In the genomic region with DNA sequence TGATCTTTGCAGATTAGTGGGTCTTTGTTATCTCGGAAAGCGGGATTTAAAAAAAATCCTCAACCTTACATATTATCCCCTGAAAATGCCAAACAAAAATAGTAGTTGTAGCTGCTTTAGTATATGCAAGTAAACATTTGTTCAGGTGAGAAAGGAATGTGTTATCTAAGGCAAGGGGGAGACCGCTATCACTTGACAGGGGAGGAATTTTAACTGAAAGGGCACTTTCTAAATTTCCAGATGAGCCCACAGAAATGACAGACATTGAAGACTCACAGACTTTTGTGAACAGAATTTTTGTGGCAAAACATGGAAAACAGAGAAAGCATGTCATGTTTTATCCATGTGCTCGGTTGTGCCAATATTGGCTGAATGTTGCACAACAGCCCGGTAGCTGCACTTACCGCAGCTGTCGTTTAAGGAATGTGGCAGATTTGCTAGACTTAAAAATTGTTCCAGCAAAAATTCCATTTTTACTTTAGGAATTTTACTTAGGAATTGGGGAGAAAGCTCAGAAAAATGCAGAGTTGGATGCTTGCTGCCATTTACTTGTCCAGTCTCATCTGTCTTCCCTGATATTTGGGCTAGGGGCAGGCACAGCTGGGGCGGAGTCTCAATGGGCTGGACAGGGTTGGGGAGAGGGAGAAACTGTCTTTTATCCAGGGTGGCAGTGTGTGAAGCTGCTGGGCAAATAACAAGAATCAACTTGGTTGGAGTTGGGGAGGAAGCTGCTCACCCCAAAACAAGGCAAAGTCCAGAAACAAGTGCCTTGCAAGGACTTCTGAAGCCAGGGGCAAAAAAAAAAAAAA, we compare ENCODE assay signal across 12 cellular contexts.
DNase-seq lines count a peak whose midpoint lies in the region; ATAC-seq, FAIRE-seq and TF ChIP-seq lines count a peak whose summit lies in the region.
"Had no signal": no experiment of that assay in that cellular context is flagged by ENCODE, and none has a peak within 500 bp of the region (broad histone marks: within the 10 kb centered on the region; RNA-seq: fewer than 3 reads in every experiment).

No MANE protein-coding gene starts in this region.

- peak; percentile 41 for FAIRE-seq in colon (lab: Jason Lieb, UNC)
- FAIRE-seq: endothelial cell of umbilical vein had no signal

- no peaks in the 10 kb centered on the region for H3K36me3 ChIP-seq in right atrium auricular region
- no peaks in the 10 kb centered on the region for H3K36me3 ChIP-seq in mesendoderm (ENCODE audit: control insufficient read depth, insufficient read depth, low read length)
- H3K36me3 ChIP-seq: uterus had no signal

- H2BK120ac ChIP-seq in mesendoderm (ENCODE audit: low read depth, low read length), result no peak overlapping the region

- H4K5ac ChIP-seq in mesendoderm (ENCODE audit: low read length), result no peak overlapping the region

- TF ChIP-seq CTCF in right atrium auricular region (IDR thresholded peaks at IDR 0.05), result no peak

- H3K18ac ChIP-seq in mesendoderm (ENCODE audit: low read length), result no peak overlapping the region

- H2BK15ac ChIP-seq in mesendoderm (replicated peaks; ENCODE audit: low read depth), result no peak overlapping the region

- no peak overlapping the region for H2BK5ac ChIP-seq in mesendoderm (ENCODE audit: low read length)

- no peaks in the 10 kb centered on the region for H3K79me2 ChIP-seq in mesendoderm (ENCODE audit: control insufficient read depth, insufficient read depth, low read length)

- DNase-seq in Right ventricle myocardium inferior (ENCODE audit: missing footprints), result no peak
- no peak for DNase-seq in right atrium auricular region (ENCODE audit: low spot score)
- peak; percentile 50 for DNase-seq in mesendoderm
- DNase-seq in stimulated activated CD4-positive, alpha-beta T cell treated with anti-CD3 and anti-CD28 coated beads, Interleukin-4, amount 100 ng/mL, for 4 hours, result no peak
- DNase-seq: NCI-H1105, uterus had no signal

- no peak overlapping the region for H3K23ac ChIP-seq in mesendoderm (ENCODE audit: low read length)

- no peak overlapping the region for H2AK5ac ChIP-seq in mesendoderm (ENCODE audit: low read length)

- H3K9ac ChIP-seq in mesendoderm (ENCODE audit: low read length), result no peak overlapping the region

- no peaks in the 10 kb centered on the region for H3K27me3 ChIP-seq in right atrium auricular region
- no peaks in the 10 kb centered on the region for H3K27me3 ChIP-seq in mesendoderm (ENCODE audit: insufficient read depth, low read length, poor library complexity)
- H3K27me3 ChIP-seq: uterus had no signal

- no CpG with 5 or more reads among the region's 8 CpGs for WGBS in mesendoderm (ENCODE audit: extremely low coverage, insufficient coverage, low lambda C conversion rate)

- H3K4me1 ChIP-seq in right atrium auricular region (peaks cover 0 to 16% of the 10 kb centered on the region in 2 donors), mesendoderm (ENCODE audit: control insufficient read depth, low read depth, low read length) (peaks cover 2% of the 10 kb centered on the region)
- H3K4me1 ChIP-seq: uterus had no signal

- H3K4me3 ChIP-seq in right atrium auricular region, result no peak overlapping the region
- no peak overlapping the region for H3K4me3 ChIP-seq in mesendoderm (ENCODE audit: low read length)
- H3K4me3 ChIP-seq: uterus had no signal

- no peak overlapping the region for H4K8ac ChIP-seq in mesendoderm (ENCODE audit: low read depth, low read length)

- no peak overlapping the region for H3K56ac ChIP-seq in mesendoderm (ENCODE audit: low read length)

- intact Hi-C loops in Right ventricle myocardium inferior (cut with DNase I), result loop anchor here (2.0 kb wide), 1 partner anchor 96 kb away; no protein-coding TSS in a partner anchor

- no peaks in the 10 kb centered on the region for H3K9me3 ChIP-seq in right atrium auricular region
- H3K9me3 ChIP-seq: uterus had no signal

- ATAC-seq in Right ventricle myocardium inferior (peak; percentile 54), HG03039 (IDR thresholded peaks at IDR 0.05; ENCODE audit: unreplicated experiment) (no peak), GM18868 (IDR thresholded peaks at IDR 0.05; ENCODE audit: unreplicated experiment) (no peak), HG02973 (IDR thresholded peaks at IDR 0.05; ENCODE audit: unreplicated experiment) (no peak)
- ATAC-seq: activated CD4-positive, CD25-positive, alpha-beta regulatory T cell treated with anti-CD3 and anti-CD28 coated beads, Interleukin-2, amount 50 U/mL, for 24 hours had no signal

- H3K79me1 ChIP-seq in mesendoderm (ENCODE audit: low read length), result no peaks in the 10 kb centered on the region

- H3K4me2 ChIP-seq in mesendoderm (ENCODE audit: low read length), result no peak overlapping the region

- H3K4ac ChIP-seq in mesendoderm (ENCODE audit: low read depth, low read length), result no peak overlapping the region

- peak overlapping the region in 1 of 2 donors; percentile 86 for H3K27ac ChIP-seq in right atrium auricular region
- no peak overlapping the region for H3K27ac ChIP-seq in mesendoderm (ENCODE audit: low read depth, low read length)
